1 cellular context compared by ENCODE assay signal in genomic region chr1:100799548-100799947, GRCh38.
TF ChIP-seq lines count a peak whose summit lies in the region.

No MANE protein-coding gene starts in this region.

TF ChIP-seq in neural cell, 6 proteins besides CTCF, POLR2A, EP300 and RAD21:
- TF ChIP-seq, protein P1, sequence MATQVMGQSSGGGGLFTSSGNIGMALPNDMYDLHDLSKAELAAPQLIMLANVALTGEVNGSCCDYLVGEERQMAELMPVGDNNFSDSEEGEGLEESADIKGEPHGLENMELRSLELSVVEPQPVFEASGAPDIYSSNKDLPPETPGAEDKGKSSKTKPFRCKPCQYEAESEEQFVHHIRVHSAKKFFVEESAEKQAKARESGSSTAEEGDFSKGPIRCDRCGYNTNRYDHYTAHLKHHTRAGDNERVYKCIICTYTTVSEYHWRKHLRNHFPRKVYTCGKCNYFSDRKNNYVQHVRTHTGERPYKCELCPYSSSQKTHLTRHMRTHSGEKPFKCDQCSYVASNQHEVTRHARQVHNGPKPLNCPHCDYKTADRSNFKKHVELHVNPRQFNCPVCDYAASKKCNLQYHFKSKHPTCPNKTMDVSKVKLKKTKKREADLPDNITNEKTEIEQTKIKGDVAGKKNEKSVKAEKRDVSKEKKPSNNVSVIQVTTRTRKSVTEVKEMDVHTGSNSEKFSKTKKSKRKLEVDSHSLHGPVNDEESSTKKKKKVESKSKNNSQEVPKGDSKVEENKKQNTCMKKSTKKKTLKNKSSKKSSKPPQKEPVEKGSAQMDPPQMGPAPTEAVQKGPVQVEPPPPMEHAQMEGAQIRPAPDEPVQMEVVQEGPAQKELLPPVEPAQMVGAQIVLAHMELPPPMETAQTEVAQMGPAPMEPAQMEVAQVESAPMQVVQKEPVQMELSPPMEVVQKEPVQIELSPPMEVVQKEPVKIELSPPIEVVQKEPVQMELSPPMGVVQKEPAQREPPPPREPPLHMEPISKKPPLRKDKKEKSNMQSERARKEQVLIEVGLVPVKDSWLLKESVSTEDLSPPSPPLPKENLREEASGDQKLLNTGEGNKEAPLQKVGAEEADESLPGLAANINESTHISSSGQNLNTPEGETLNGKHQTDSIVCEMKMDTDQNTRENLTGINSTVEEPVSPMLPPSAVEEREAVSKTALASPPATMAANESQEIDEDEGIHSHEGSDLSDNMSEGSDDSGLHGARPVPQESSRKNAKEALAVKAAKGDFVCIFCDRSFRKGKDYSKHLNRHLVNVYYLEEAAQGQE (IDR thresholded peaks at IDR 0.05; ENCODE audit: borderline replicate concordance): no peak
- no peak for TF ChIP-seq MXI1 (conservative IDR thresholded peaks at IDR 0.05; ENCODE audit: poor library complexity, severe bottlenecking)
